ENCODE assay signal across 21 cellular contexts in the genomic region with DNA sequence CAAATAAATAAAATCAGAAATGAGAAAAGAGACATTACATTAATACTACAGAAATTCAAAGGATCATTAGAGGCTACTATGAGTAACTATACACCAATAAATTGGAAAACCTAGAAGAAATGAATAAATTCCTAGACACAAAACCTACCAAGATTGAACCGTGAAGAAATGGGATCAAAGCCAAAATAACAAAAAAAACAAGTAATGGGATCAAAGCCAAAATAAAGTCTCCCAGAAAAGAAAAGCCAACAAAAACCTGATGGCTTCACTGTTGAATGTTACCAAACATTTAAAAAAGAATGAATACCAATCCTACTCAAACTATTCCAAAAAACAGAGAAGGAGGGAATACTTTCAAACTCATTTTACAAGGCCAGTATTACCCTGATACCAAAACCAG. TPM values are rescaled to one million over a fixed set of nuclear protein-coding genes. Genes with fewer than 3 reads are reported as not detected.
DNase-seq lines count a peak whose midpoint lies in the region; FAIRE-seq and TF ChIP-seq lines count a peak whose summit lies in the region.
"Had no signal": no experiment of that assay in that cellular context is flagged by ENCODE, and none has a peak within 500 bp of the region (broad histone marks: within the 10 kb centered on the region; RNA-seq: fewer than 3 reads in every experiment).

No MANE protein-coding gene starts in this region.

- in situ Hi-C loops in astrocyte of the spinal cord (cut with HindIII; ENCODE audit: low sequenced_read_pairs), result no loop called here

- peak; percentile 26 for FAIRE-seq in GM18507 (lab: Jason Lieb, UNC)
- FAIRE-seq: A204.1 had no signal

- H3K27me3 ChIP-seq in vagina, result no peaks in the 10 kb centered on the region
- H3K27me3 ChIP-seq: BE2C, Peyer's patch, SJSA1 had no signal

- no peaks in the 10 kb centered on the region for H3K9me3 ChIP-seq in vagina
- H3K9me3 ChIP-seq: BE2C, Peyer's patch, SJSA1 had no signal

- no peak overlapping the region for H3K27ac ChIP-seq in vagina
- H3K27ac ChIP-seq: GM23248, Peyer's patch, SJSA1 had no signal

- no peak for TF ChIP-seq POLR2A in vagina (IDR thresholded peaks at IDR 0.05)

- intact Hi-C loops in vagina (cut with DNase I), result no loop called here

- no peaks in the 10 kb centered on the region for H3K4me1 ChIP-seq in vagina
- H3K4me1 ChIP-seq: BE2C, SJSA1 had no signal

- no peak for TF ChIP-seq CTCF in astrocyte of the spinal cord (IDR thresholded peaks at IDR 0.05; ENCODE audit: low read depth, low read length)
- no peak for TF ChIP-seq CTCF in fibroblast of the aortic adventitia (IDR thresholded peaks at IDR 0.05; ENCODE audit: insufficient read depth, low read length)
- TF ChIP-seq CTCF in vagina (IDR thresholded peaks at IDR 0.05), result no peak

- no peak for DNase-seq in GM18507 (ENCODE audit: extremely low spot score, insufficient read length, low read depth)
- DNase-seq in astrocyte of the spinal cord (ENCODE audit: low read depth, low spot score), result peak; percentile 38
- DNase-seq in fibroblast of the aortic adventitia (ENCODE audit: low read depth), result peak; percentile 26
- peak; percentile 32 for DNase-seq in renal cortical epithelial cell (ENCODE audit: low read depth)
- DNase-seq in NCI-H2107 treated with DMSO at 0.1 percent for 48 hours (lab: John Stamatoyannopoulos, UW; ENCODE audit: unreplicated experiment), result no peak
- no peak for DNase-seq in COLO668 (lab: John Stamatoyannopoulos, UW; ENCODE audit: unreplicated experiment)
- DNase-seq in vagina (ENCODE audit: extremely low spot score in 2 of 2), result no peak
- DNase-seq: BE2C, DMS79, GM23248, H9, KG1, NCI-H1105 treated with DMSO at 0.1 percent for 48 hours, NCI-H2029 treated with DMSO at 0.1 percent for 48 hours, NCI-H2171, NCI-H345, NCI-H524, NCI-H774, Peyer's patch had no signal

- H3K4me3 ChIP-seq in astrocyte of the spinal cord (ENCODE audit: low read depth, low read length) (no peak overlapping the region), fibroblast of the aortic adventitia (ENCODE audit: low read depth, low read length) (no peak overlapping the region), vagina (no peak overlapping the region)
- H3K4me3 ChIP-seq: GM23248, Peyer's patch, SJSA1 had no signal

- no peaks in the 10 kb centered on the region for H3K36me3 ChIP-seq in vagina
- H3K36me3 ChIP-seq: BE2C, Peyer's patch, SJSA1 had no signal

RNA-seq across cellular contexts. Expression of a gene that starts 20.0 kb away (rescaled TPM):
- 43.3 and 59.9 TPM in 2 replicates for total RNA-seq in fibroblast of the aortic adventitia (ENCODE audit: low replicate concordance)
- total RNA-seq in renal cortical epithelial cell, result 68.4 and 79.0 TPM in 2 replicates
- 11.0 TPM for total RNA-seq in vagina

Comparison
In these comparisons a context has a peak if more than half of its experiments do, and no peak if none do; other contexts are left out.
1. DNase-seq: peak in astrocyte of the spinal cord (single experiment), fibroblast of the aortic adventitia (single experiment) and renal cortical epithelial cell (single experiment); none in GM18507 (single experiment), NCI-H2107 treated with DMSO at 0.1 percent for 48 hours (single experiment), COLO668 (single experiment) and vagina (0 of 2).